Comparison of ENCODE assay signal across 14 cellular contexts in the genomic region with DNA sequence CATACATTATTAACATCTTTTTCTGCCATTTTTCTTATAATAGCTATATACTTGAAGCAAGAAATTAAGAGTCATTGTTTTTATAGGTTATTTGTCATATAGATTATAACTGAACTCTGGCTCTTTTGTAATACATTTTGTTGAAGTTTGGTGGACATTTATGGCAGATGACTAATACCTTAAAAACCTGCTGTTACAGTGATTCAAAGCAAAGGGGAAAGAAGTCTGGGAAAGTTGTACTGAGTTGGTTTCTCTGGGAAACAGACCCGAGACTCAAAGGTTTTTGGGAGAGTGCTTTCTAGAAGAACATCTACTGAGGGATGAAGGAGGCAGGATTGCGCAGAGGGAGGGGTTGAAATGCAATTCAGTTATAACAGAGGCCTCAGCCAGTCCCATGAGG. TPM values are rescaled to one million over a fixed set of nuclear protein-coding genes. Genes with fewer than 3 reads are reported as not detected.
DNase-seq lines count a peak whose midpoint lies in the region; ATAC-seq and TF ChIP-seq lines count a peak whose summit lies in the region.
"Had no signal": no experiment of that assay in that cellular context is flagged by ENCODE, and none has a peak within 500 bp of the region (broad histone marks: within the 10 kb centered on the region; RNA-seq: fewer than 3 reads in every experiment).

No MANE protein-coding gene starts in this region.

- no peak overlapping the region for H3K4me3 Mint-ChIP-seq in nephron
- H3K4me3 Mint-ChIP-seq in activated CD4-positive, alpha-beta T cell treated with anti-CD3 and anti-CD28 coated beads, Interleukin-2, amount 10 ng/mL, durations not matched to agents 7 days and 5 days: no peak overlapping the region
- H3K4me3 Mint-ChIP-seq: activated naive CD4-positive, alpha-beta T cell treated with anti-CD3 and anti-CD28 coated beads, Interleukin-2, amount 10 ng/mL, durations not matched to agents 7 days and 5 days had no signal

- CTCF ChIA-PET in activated CD4-positive, alpha-beta T cell treated with anti-CD3 and anti-CD28 coated beads, Interleukin-2, amount 10 ng/mL, durations not matched to agents 7 days and 5 days (lab: Charles Lee): interaction anchor here (1.4 to 1.6 kb wide), 2 partner anchors 9 kb away, joined by 5 read pairs; no protein-coding TSS in a partner anchor

- no peaks in the 10 kb centered on the region for H3K27me3 Mint-ChIP-seq in nephron (ENCODE audit: low read depth)
- H3K27me3 Mint-ChIP-seq in activated CD4-positive, alpha-beta T cell treated with anti-CD3 and anti-CD28 coated beads, Interleukin-2, amount 10 ng/mL, durations not matched to agents 7 days and 5 days: no peaks in the 10 kb centered on the region
- H3K27me3 Mint-ChIP-seq: activated naive CD4-positive, alpha-beta T cell treated with anti-CD3 and anti-CD28 coated beads, Interleukin-2, amount 10 ng/mL, durations not matched to agents 7 days and 5 days; IgD-negative memory B cell had no signal

- H3K9me3 ChIP-seq in sigmoid colon: no peaks in the 10 kb centered on the region
- H3K9me3 ChIP-seq: heart left ventricle had no signal

- no peaks in the 10 kb centered on the region for H3K36me3 Mint-ChIP-seq in nephron (ENCODE audit: low read depth)
- peaks cover 6% of the 10 kb centered on the region for H3K36me3 Mint-ChIP-seq in activated CD4-positive, alpha-beta T cell treated with anti-CD3 and anti-CD28 coated beads, Interleukin-2, amount 10 ng/mL, durations not matched to agents 7 days and 5 days (ENCODE audit: low read depth)

- no peak for TF ChIP-seq EP300 in sigmoid colon (IDR thresholded peaks at IDR 0.05)

- H3K36me3 ChIP-seq in sigmoid colon: peaks cover 0 to 8% (median 0%) of the 10 kb centered on the region in 4 donors

- TF ChIP-seq POLR2A in sigmoid colon (IDR thresholded peaks at IDR 0.05): no peak

- H3K27me3 ChIP-seq in sigmoid colon: no peaks in the 10 kb centered on the region
- H3K27me3 ChIP-seq: heart left ventricle had no signal

- no peak overlapping the region for H3K27ac ChIP-seq in sigmoid colon
- H3K27ac ChIP-seq: C4-2B, heart left ventricle had no signal

- H3K9me3 Mint-ChIP-seq in nephron: no peaks in the 10 kb centered on the region
- no peaks in the 10 kb centered on the region for H3K9me3 Mint-ChIP-seq in activated CD4-positive, alpha-beta T cell treated with anti-CD3 and anti-CD28 coated beads, Interleukin-2, amount 10 ng/mL, durations not matched to agents 7 days and 5 days
- H3K9me3 Mint-ChIP-seq: activated naive CD4-positive, alpha-beta T cell treated with anti-CD3 and anti-CD28 coated beads, Interleukin-2, amount 10 ng/mL, durations not matched to agents 7 days and 5 days; IgD-negative memory B cell had no signal

- ATAC-seq in GM18909 (IDR thresholded peaks at IDR 0.05; ENCODE audit: poor library complexity, unreplicated experiment) (no peak), GM21825 (IDR thresholded peaks at IDR 0.05; ENCODE audit: unreplicated experiment) (no peak)

- H3K27ac Mint-ChIP-seq in nephron: peak overlapping the region in 2 of 3 experiments; percentile 57 to 93
- H3K27ac Mint-ChIP-seq in activated CD4-positive, alpha-beta T cell treated with anti-CD3 and anti-CD28 coated beads, Interleukin-2, amount 10 ng/mL, durations not matched to agents 7 days and 5 days: no peak overlapping the region
- H3K27ac Mint-ChIP-seq: activated naive CD4-positive, alpha-beta T cell treated with anti-CD3 and anti-CD28 coated beads, Interleukin-2, amount 10 ng/mL, durations not matched to agents 7 days and 5 days; IgD-negative memory B cell had no signal

- H3K4me1 ChIP-seq in sigmoid colon: peaks cover 0 to 25% (median 17%) of the 10 kb centered on the region in 4 donors

- WGBS in sigmoid colon, 2 donors: 89 to 92% methylated on average over 2 of the region's 2 CpGs

- H3K4me1 Mint-ChIP-seq in nephron: peaks cover 21% of the 10 kb centered on the region
- H3K4me1 Mint-ChIP-seq in activated CD4-positive, alpha-beta T cell treated with anti-CD3 and anti-CD28 coated beads, Interleukin-2, amount 10 ng/mL, durations not matched to agents 7 days and 5 days: peaks cover 13% of the 10 kb centered on the region

- POLR2A ChIA-PET in activated CD4-positive, alpha-beta T cell treated with anti-CD3 and anti-CD28 coated beads, Interleukin-2, amount 10 ng/mL, durations not matched to agents 7 days and 5 days (lab: Charles Lee): no interaction called here

- intact Hi-C loops in sigmoid colon (cut with DNase I): no loop called here

- no peak overlapping the region for H3K4me3 ChIP-seq in choroid plexus epithelial cell (ENCODE audit: low read depth, low read length)
- no peak overlapping the region for H3K4me3 ChIP-seq in sigmoid colon
- H3K4me3 ChIP-seq: heart left ventricle had no signal

- TF ChIP-seq CTCF in choroid plexus epithelial cell (conservative IDR thresholded peaks at IDR 0.05; ENCODE audit: low read depth, low read length) (no peak), nephron (IDR thresholded peaks at IDR 0.05; ENCODE audit: unreplicated experiment in 3 of 3) (no peak), sigmoid colon (IDR thresholded peaks at IDR 0.05) (no peak)

- DNase-seq in AG20443 (ENCODE audit: low spot score): peak; percentile 44
- DNase-seq in LoVo (ENCODE audit: low spot score): peak; percentile 51
- peak; percentile 72 for DNase-seq in choroid plexus epithelial cell (ENCODE audit: low read depth)
- DNase-seq in sigmoid colon: no peak
- no peak for DNase-seq in activated CD4-positive, alpha-beta T cell treated with anti-CD3 and anti-CD28 coated beads, Interleukin-2, amount 10 ng/mL, durations not matched to agents 7 days and 5 days
- DNase-seq: activated naive CD4-positive, alpha-beta T cell treated with anti-CD3 and anti-CD28 coated beads, Interleukin-2, amount 10 ng/mL, durations not matched to agents 7 days and 5 days; heart left ventricle; NCI-H1417; NCI-H510A had no signal

RNA-seq across cellular contexts. Expression of gene NAP1L5, which starts 35.9 kb away (rescaled TPM):
- 10 to 100 TPM in 2 of 4 donors, 1 to 10 TPM in 2; 7.3 to 13.6 (median 9.4) TPM for total RNA-seq in sigmoid colon
- 1 to 10 TPM; 1.4 to 4.6 (median 3.0) TPM for polyA plus RNA-seq in sigmoid colon
- 1 to 10 TPM; 3.7 to 4.3 TPM for total RNA-seq in activated CD4-positive, alpha-beta T cell treated with anti-CD3 and anti-CD28 coated beads, Interleukin-2, amount 10 ng/mL, durations not matched to agents 7 days and 5 days

Comparison
In these comparisons a context has a peak if more than half of its experiments do, and no peak if none do; other contexts are left out.
1. DNase-seq: peak in AG20443 (single experiment), LoVo (single experiment) and choroid plexus epithelial cell (single experiment); none in sigmoid colon (single experiment) and activated CD4-positive, alpha-beta T cell treated with anti-CD3 and anti-CD28 coated beads, Interleukin-2, amount 10 ng/mL, durations not matched to agents 7 days and 5 days (single experiment).